1 cellular context compared by ENCODE assay signal in the genomic region with DNA sequence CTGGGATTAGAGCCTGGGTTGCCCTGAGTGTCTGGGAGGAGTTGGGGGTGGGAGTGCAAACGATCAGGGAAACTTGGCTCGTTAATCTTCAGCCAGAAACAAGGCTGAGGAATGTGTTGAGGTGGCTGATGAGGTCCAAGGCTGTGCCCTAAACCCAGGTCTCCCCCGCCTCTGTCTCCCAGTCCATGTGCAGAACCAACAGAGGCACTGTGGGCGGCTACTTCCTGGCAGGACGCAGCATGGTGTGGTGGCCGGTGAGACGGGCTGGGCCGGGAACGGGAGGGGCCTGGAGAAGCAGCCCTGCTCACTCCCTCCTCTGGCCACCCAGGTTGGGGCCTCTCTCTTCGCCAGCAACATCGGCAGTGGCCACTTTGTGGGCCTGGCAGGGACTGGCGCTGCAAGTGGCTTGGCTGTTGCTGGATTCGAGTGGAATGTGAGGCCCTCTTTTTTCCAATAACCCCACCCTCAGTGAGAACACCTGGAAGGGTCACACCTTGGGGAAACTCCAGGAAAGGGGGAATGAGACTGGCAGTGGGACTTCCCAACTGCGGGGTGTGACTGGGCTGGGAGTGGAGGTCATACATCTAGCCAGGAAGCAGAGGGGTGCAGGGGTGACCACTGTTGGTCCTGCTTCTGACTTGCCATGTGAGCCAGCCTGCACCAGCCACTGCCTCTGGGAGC.
TF ChIP-seq lines count a peak whose summit lies in the region.

No MANE protein-coding gene starts in this region.

TF ChIP-seq in HepG2, 621 proteins besides CTCF, POLR2A, EP300 and RAD21 (continued from another document and continues in another):
- TF ChIP-seq, protein P1, sequence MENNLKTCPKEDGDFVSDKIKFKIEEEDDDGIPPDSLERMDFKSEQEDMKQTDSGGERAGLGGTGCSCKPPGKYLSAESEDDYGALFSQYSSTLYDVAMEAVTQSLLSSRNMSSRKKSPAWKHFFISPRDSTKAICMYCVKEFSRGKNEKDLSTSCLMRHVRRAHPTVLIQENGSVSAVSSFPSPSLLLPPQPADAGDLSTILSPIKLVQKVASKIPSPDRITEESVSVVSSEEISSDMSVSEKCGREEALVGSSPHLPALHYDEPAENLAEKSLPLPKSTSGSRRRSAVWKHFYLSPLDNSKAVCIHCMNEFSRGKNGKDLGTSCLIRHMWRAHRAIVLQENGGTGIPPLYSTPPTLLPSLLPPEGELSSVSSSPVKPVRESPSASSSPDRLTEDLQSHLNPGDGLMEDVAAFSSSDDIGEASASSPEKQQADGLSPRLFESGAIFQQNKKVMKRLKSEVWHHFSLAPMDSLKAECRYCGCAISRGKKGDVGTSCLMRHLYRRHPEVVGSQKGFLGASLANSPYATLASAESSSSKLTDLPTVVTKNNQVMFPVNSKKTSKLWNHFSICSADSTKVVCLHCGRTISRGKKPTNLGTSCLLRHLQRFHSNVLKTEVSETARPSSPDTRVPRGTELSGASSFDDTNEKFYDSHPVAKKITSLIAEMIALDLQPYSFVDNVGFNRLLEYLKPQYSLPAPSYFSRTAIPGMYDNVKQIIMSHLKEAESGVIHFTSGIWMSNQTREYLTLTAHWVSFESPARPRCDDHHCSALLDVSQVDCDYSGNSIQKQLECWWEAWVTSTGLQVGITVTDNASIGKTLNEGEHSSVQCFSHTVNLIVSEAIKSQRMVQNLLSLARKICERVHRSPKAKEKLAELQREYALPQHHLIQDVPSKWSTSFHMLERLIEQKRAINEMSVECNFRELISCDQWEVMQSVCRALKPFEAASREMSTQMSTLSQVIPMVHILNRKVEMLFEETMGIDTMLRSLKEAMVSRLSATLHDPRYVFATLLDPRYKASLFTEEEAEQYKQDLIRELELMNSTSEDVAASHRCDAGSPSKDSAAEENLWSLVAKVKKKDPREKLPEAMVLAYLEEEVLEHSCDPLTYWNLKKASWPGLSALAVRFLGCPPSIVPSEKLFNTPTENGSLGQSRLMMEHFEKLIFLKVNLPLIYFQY (CRISPR knock-in tag; IDR thresholded peaks at IDR 0.05; ENCODE audit: borderline replicate concordance): peak; percentile 91
- TF ChIP-seq TBX2 (CRISPR knock-in tag; IDR thresholded peaks at IDR 0.05; ENCODE audit: borderline replicate concordance) (peak; percentile 83), ZNF180 (CRISPR knock-in tag; IDR thresholded peaks at IDR 0.05; ENCODE audit: borderline replicate concordance, low read depth) (no peak), ISX (CRISPR knock-in tag; conservative IDR thresholded peaks at IDR 0.05) (no peak), SUZ12 (IDR thresholded peaks at IDR 0.05; ENCODE audit: low read depth, low read length) (no peak), YEATS4 (CRISPR knock-in tag; IDR thresholded peaks at IDR 0.05; ENCODE audit: borderline replicate concordance) (peak; percentile 83; the same call in 1 of the 2 replicates), RNF2 (conservative IDR thresholded peaks at IDR 0.05; ENCODE audit: low read depth) (no peak), HOXA7 (CRISPR knock-in tag; IDR thresholded peaks at IDR 0.05) (no peak), SETDB1 (CRISPR knock-in tag; IDR thresholded peaks at IDR 0.05; ENCODE audit: borderline replicate concordance) (no peak), DR1 (CRISPR knock-in tag; IDR thresholded peaks at IDR 0.05) (no peak; the same call in 1 of the 2 replicates), ZBTB44 (CRISPR knock-in tag; IDR thresholded peaks at IDR 0.05) (no peak), TMF1 (CRISPR knock-in tag; IDR thresholded peaks at IDR 0.05; ENCODE audit: low read depth) (no peak), CHD2 (IDR thresholded peaks at IDR 0.05; ENCODE audit: low read depth, low read length) (no peak), CCDC6 (CRISPR knock-in tag; IDR thresholded peaks at IDR 0.05) (no peak), ZNF790 (CRISPR knock-in tag; IDR thresholded peaks at IDR 0.05; ENCODE audit: borderline replicate concordance) (no peak), E2F1 (CRISPR knock-in tag; IDR thresholded peaks at IDR 0.05) (no peak), SMC3 (IDR thresholded peaks at IDR 0.05; ENCODE audit: low read length) (no peak), GPN1 (CRISPR knock-in tag; IDR thresholded peaks at IDR 0.05; ENCODE audit: borderline replicate concordance) (no peak), POLR2AphosphoS2 (IDR thresholded peaks at IDR 0.05; ENCODE audit: low read depth, low read length) (no peak), GLI4 (CRISPR knock-in tag; IDR thresholded peaks at IDR 0.05; ENCODE audit: borderline replicate concordance) (peak; percentile 80; the same call in 1 of the 2 replicates)
- TF ChIP-seq, protein P2, sequence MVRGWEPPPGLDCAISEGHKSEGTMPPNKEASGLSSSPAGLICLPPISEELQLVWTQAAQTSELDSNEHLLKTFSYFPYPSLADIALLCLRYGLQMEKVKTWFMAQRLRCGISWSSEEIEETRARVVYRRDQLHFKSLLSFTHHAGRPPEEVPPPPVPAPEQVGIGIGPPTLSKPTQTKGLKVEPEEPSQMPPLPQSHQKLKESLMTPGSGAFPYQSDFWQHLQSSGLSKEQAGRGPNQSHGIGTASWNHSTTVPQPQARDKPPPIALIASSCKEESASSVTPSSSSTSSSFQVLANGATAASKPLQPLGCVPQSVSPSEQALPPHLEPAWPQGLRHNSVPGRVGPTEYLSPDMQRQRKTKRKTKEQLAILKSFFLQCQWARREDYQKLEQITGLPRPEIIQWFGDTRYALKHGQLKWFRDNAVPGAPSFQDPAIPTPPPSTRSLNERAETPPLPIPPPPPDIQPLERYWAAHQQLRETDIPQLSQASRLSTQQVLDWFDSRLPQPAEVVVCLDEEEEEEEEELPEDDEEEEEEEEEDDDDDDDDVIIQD (CRISPR knock-in tag; IDR thresholded peaks at IDR 0.05; ENCODE audit: low read depth): no peak
- TF ChIP-seq, protein P3, sequence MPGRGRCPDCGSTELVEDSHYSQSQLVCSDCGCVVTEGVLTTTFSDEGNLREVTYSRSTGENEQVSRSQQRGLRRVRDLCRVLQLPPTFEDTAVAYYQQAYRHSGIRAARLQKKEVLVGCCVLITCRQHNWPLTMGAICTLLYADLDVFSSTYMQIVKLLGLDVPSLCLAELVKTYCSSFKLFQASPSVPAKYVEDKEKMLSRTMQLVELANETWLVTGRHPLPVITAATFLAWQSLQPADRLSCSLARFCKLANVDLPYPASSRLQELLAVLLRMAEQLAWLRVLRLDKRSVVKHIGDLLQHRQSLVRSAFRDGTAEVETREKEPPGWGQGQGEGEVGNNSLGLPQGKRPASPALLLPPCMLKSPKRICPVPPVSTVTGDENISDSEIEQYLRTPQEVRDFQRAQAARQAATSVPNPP (CRISPR knock-in tag; IDR thresholded peaks at IDR 0.05): peak; percentile 32; the same call in 1 of the 2 replicates
- TF ChIP-seq, protein P4, sequence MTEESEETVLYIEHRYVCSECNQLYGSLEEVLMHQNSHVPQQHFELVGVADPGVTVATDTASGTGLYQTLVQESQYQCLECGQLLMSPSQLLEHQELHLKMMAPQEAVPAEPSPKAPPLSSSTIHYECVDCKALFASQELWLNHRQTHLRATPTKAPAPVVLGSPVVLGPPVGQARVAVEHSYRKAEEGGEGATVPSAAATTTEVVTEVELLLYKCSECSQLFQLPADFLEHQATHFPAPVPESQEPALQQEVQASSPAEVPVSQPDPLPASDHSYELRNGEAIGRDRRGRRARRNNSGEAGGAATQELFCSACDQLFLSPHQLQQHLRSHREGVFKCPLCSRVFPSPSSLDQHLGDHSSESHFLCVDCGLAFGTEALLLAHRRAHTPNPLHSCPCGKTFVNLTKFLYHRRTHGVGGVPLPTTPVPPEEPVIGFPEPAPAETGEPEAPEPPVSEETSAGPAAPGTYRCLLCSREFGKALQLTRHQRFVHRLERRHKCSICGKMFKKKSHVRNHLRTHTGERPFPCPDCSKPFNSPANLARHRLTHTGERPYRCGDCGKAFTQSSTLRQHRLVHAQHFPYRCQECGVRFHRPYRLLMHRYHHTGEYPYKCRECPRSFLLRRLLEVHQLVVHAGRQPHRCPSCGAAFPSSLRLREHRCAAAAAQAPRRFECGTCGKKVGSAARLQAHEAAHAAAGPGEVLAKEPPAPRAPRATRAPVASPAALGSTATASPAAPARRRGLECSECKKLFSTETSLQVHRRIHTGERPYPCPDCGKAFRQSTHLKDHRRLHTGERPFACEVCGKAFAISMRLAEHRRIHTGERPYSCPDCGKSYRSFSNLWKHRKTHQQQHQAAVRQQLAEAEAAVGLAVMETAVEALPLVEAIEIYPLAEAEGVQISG (CRISPR knock-in tag; IDR thresholded peaks at IDR 0.05): peak; percentile 65
- TF ChIP-seq, protein P5, sequence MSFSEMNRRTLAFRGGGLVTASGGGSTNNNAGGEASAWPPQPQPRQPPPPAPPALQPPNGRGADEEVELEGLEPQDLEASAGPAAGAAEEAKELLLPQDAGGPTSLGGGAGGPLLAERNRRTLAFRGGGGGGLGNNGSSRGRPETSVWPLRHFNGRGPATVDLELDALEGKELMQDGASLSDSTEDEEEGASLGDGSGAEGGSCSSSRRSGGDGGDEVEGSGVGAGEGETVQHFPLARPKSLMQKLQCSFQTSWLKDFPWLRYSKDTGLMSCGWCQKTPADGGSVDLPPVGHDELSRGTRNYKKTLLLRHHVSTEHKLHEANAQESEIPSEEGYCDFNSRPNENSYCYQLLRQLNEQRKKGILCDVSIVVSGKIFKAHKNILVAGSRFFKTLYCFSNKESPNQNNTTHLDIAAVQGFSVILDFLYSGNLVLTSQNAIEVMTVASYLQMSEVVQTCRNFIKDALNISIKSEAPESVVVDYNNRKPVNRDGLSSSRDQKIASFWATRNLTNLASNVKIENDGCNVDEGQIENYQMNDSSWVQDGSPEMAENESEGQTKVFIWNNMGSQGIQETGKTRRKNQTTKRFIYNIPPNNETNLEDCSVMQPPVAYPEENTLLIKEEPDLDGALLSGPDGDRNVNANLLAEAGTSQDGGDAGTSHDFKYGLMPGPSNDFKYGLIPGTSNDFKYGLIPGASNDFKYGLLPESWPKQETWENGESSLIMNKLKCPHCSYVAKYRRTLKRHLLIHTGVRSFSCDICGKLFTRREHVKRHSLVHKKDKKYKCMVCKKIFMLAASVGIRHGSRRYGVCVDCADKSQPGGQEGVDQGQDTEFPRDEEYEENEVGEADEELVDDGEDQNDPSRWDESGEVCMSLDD (CRISPR knock-in tag; IDR thresholded peaks at IDR 0.05; ENCODE audit: borderline replicate concordance): no peak
- TF ChIP-seq, protein P6, sequence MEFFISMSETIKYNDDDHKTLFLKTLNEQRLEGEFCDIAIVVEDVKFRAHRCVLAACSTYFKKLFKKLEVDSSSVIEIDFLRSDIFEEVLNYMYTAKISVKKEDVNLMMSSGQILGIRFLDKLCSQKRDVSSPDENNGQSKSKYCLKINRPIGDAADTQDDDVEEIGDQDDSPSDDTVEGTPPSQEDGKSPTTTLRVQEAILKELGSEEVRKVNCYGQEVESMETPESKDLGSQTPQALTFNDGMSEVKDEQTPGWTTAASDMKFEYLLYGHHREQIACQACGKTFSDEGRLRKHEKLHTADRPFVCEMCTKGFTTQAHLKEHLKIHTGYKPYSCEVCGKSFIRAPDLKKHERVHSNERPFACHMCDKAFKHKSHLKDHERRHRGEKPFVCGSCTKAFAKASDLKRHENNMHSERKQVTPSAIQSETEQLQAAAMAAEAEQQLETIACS (CRISPR knock-in tag; IDR thresholded peaks at IDR 0.05): no peak
- TF ChIP-seq, protein P7, sequence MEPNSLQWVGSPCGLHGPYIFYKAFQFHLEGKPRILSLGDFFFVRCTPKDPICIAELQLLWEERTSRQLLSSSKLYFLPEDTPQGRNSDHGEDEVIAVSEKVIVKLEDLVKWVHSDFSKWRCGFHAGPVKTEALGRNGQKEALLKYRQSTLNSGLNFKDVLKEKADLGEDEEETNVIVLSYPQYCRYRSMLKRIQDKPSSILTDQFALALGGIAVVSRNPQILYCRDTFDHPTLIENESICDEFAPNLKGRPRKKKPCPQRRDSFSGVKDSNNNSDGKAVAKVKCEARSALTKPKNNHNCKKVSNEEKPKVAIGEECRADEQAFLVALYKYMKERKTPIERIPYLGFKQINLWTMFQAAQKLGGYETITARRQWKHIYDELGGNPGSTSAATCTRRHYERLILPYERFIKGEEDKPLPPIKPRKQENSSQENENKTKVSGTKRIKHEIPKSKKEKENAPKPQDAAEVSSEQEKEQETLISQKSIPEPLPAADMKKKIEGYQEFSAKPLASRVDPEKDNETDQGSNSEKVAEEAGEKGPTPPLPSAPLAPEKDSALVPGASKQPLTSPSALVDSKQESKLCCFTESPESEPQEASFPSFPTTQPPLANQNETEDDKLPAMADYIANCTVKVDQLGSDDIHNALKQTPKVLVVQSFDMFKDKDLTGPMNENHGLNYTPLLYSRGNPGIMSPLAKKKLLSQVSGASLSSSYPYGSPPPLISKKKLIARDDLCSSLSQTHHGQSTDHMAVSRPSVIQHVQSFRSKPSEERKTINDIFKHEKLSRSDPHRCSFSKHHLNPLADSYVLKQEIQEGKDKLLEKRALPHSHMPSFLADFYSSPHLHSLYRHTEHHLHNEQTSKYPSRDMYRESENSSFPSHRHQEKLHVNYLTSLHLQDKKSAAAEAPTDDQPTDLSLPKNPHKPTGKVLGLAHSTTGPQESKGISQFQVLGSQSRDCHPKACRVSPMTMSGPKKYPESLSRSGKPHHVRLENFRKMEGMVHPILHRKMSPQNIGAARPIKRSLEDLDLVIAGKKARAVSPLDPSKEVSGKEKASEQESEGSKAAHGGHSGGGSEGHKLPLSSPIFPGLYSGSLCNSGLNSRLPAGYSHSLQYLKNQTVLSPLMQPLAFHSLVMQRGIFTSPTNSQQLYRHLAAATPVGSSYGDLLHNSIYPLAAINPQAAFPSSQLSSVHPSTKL (CRISPR knock-in tag; IDR thresholded peaks at IDR 0.05): peak; percentile 66
